23 cellular contexts compared by ENCODE assay signal in the genomic region with DNA sequence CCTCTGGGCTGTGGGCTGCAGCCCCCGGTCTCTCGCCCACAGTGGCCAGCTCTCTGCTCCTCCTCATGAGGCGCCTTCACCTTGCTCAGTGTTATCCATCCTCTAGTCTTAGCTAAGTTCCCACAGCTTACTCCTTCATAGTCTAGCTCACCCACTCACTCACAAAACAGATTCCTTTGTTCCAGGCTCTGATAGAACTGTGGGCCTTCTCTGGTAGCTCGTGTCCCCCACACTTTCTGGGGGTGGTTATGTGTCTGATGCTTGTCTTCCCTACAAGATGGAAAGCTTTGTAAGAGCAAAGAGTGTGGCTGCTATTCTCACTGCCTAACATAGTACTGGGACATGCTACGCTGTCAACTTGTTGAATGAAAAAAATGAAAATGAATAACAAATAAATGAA.
A peak's percentile ranks its signal among the peaks of the same experiment; 100 is the strongest.
DNase-seq lines count a peak whose midpoint lies in the region; ATAC-seq and TF ChIP-seq lines count a peak whose summit lies in the region.
"Had no signal": no experiment of that assay in that cellular context is flagged by ENCODE, and none has a peak within 500 bp of the region (broad histone marks: within the 10 kb centered on the region; RNA-seq: fewer than 3 reads in every experiment).

No MANE protein-coding gene starts in this region.

- peak; percentile 23 for DNase-seq in right atrium auricular region (ENCODE audit: low spot score)
- no peak for DNase-seq in cardiac septum (ENCODE audit: low spot score)
- DNase-seq in caudate nucleus (lab: John Stamatoyannopoulos, UW) = peak in 32 of 61 donors; percentile 2 to 91 (median 24)
- DNase-seq in putamen (ENCODE audit: low spot score) = peak; percentile 59
- no peak for DNase-seq in GM03348 (ENCODE audit: low spot score)
- DNase-seq: AML-193; BE2C; C1 segment of cervical spinal cord; CD4-positive, alpha-beta memory T cell; CD4-positive, CD25-positive, alpha-beta regulatory T cell; CD8-positive, alpha-beta memory T cell; COR-L47; DMS 273 treated with DMSO at 0.1 percent for 48 hours; DMS153; DMS53; DMS79; DND-41; EL; GDM1 had no signal

- H3K27me3 ChIP-seq in right atrium auricular region = no peaks in the 10 kb centered on the region
- H3K27me3 ChIP-seq: BE2C, BLaER1 had no signal

- H3K4me1 ChIP-seq in right atrium auricular region = no peaks in the 10 kb centered on the region
- H3K4me1 ChIP-seq: A549, BE2C, BLaER1 had no signal

- no peak overlapping the region for H3K4me3 ChIP-seq in right atrium auricular region
- H3K4me3 ChIP-seq: A549, BLaER1 had no signal

- no peaks in the 10 kb centered on the region for H3K9me3 ChIP-seq in right atrium auricular region
- H3K9me3 ChIP-seq: A549, BE2C, BLaER1 had no signal

- no peak overlapping the region for H3K27ac ChIP-seq in right atrium auricular region
- H3K27ac ChIP-seq in caudate nucleus (ENCODE audit: low read depth, low read length) = no peak overlapping the region
- H3K27ac ChIP-seq: 22Rv1, A549, BLaER1 had no signal

- no peak for ATAC-seq in GM19351 (IDR thresholded peaks at IDR 0.05; ENCODE audit: unreplicated experiment)
- ATAC-seq: A549 had no signal

- no peak for TF ChIP-seq CTCF in right atrium auricular region (IDR thresholded peaks at IDR 0.05)

- intact Hi-C loops in cardiac septum (cut with DNase I) = no loop called here

- H3K36me3 ChIP-seq in right atrium auricular region = no peaks in the 10 kb centered on the region
- H3K36me3 ChIP-seq: BE2C, BLaER1 had no signal

Comparison
In these comparisons a context has a peak if more than half of its experiments do, and no peak if none do; other contexts are left out.
1. DNase-seq: peak in right atrium auricular region (single experiment), caudate nucleus (32 of 61) and putamen (single experiment); none in cardiac septum (single experiment) and GM03348 (single experiment).